1 cellular context compared by ENCODE assay signal in genomic region chr4:53186714-53187358, GRCh38.
TF ChIP-seq lines count a peak whose summit lies in the region.

No MANE protein-coding gene starts in this region.

TF ChIP-seq in K562, 482 proteins besides CTCF, POLR2A, EP300 and RAD21 (continued from another document and continues in another):
- TF ChIP-seq, protein P1, sequence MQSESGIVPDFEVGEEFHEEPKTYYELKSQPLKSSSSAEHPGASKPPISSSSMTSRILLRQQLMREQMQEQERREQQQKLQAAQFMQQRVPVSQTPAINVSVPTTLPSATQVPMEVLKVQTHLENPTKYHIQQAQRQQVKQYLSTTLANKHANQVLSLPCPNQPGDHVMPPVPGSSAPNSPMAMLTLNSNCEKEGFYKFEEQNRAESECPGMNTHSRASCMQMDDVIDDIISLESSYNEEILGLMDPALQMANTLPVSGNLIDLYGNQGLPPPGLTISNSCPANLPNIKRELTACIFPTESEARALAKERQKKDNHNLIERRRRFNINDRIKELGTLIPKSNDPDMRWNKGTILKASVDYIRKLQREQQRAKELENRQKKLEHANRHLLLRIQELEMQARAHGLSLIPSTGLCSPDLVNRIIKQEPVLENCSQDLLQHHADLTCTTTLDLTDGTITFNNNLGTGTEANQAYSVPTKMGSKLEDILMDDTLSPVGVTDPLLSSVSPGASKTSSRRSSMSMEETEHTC (IDR thresholded peaks at IDR 0.05): no peak
- TF ChIP-seq ZNF232 (CRISPR knock-in tag; IDR thresholded peaks at IDR 0.05) (no peak), ZNF778 (CRISPR knock-in tag; IDR thresholded peaks at IDR 0.05) (no peak), ARHGAP35 (IDR thresholded peaks at IDR 0.05; ENCODE audit: partially characterized antibody) (no peak), KLF6 (CRISPR knock-in tag; IDR thresholded peaks at IDR 0.05; ENCODE audit: borderline replicate concordance) (no peak), RBM15 (IDR thresholded peaks at IDR 0.05; ENCODE audit: insufficient read depth, low read length) (no peak), TGIF2 (CRISPR knock-in tag; IDR thresholded peaks at IDR 0.05) (no peak), SAP30 (IDR thresholded peaks at IDR 0.05; ENCODE audit: borderline replicate concordance, insufficient read depth, low read depth, low read length, poor library complexity, severe bottlenecking) (no peak), PHF8 (IDR thresholded peaks at IDR 0.05; ENCODE audit: borderline replicate concordance, low read length) (no peak), MLLT1 (IDR thresholded peaks at IDR 0.05) (no peak), BRF2 (IDR thresholded peaks at IDR 0.05; ENCODE audit: borderline replicate concordance, insufficient read depth, insufficient read length) (no peak), IRF1 (CRISPR knock-in tag; IDR thresholded peaks at IDR 0.05; ENCODE audit: borderline replicate concordance) (no peak), ZNF76 (CRISPR knock-in tag; IDR thresholded peaks at IDR 0.05; ENCODE audit: borderline replicate concordance) (no peak), IFI16 (CRISPR knock-in tag; IDR thresholded peaks at IDR 0.05) (no peak), ZNF57 (CRISPR knock-in tag; IDR thresholded peaks at IDR 0.05) (no peak), HNRNPK (IDR thresholded peaks at IDR 0.05; ENCODE audit: low read depth, low read length, poor library complexity, severe bottlenecking) (no peak), BCOR (IDR thresholded peaks at IDR 0.05) (peak; percentile 88; the same call in 1 of the 2 replicates), FOXA3 (CRISPR knock-in tag; conservative IDR thresholded peaks at IDR 0.05 in 1 of 2, IDR thresholded peaks at IDR 0.05 in 1 of 2) (0 out of 4 replicates have a peak, but pooled peaks of 1 of the 2 experiments have one; percentile 16), ILF3 (IDR thresholded peaks at IDR 0.05; ENCODE audit: borderline replicate concordance) (no peak), SMARCE1 (IDR thresholded peaks at IDR 0.05) (peak; percentile 62; the same call in 1 of the 2 replicates), TCF15 (CRISPR knock-in tag; IDR thresholded peaks at IDR 0.05) (no peak), TAF15 (IDR thresholded peaks at IDR 0.05; ENCODE audit: low read depth, low read length) (no peak), GATAD2B (IDR thresholded peaks at IDR 0.05; ENCODE audit: borderline replicate concordance) (no peak), DPF2 (IDR thresholded peaks at IDR 0.05) (peak; percentile 81), SNRNP70 (optimal IDR thresholded peaks at IDR 0.05; ENCODE audit: low read depth, low read length) (no peak), MAFG (tag; conservative IDR thresholded peaks at IDR 0.05) (peak; percentile 63), ZC3H8 (IDR thresholded peaks at IDR 0.05) (no peak), PYGO2 (tag; IDR thresholded peaks at IDR 0.05) (no peak), NR1H2 (CRISPR knock-in tag; IDR thresholded peaks at IDR 0.05) (no peak), GTF2E2 (tag; IDR thresholded peaks at IDR 0.05) (no peak), BDP1 (IDR thresholded peaks at IDR 0.05; ENCODE audit: insufficient read depth, insufficient read length) (no peak), TOE1 (IDR thresholded peaks at IDR 0.05; ENCODE audit: borderline replicate concordance) (no peak), TOE1 (CRISPR knock-in tag; IDR thresholded peaks at IDR 0.05; ENCODE audit: borderline replicate concordance, low read depth) (no peak), ZBTB2 (IDR thresholded peaks at IDR 0.05) (no peak), NCOA4 (IDR thresholded peaks at IDR 0.05; ENCODE audit: partially characterized antibody) (no peak)
- TF ChIP-seq, protein P2, sequence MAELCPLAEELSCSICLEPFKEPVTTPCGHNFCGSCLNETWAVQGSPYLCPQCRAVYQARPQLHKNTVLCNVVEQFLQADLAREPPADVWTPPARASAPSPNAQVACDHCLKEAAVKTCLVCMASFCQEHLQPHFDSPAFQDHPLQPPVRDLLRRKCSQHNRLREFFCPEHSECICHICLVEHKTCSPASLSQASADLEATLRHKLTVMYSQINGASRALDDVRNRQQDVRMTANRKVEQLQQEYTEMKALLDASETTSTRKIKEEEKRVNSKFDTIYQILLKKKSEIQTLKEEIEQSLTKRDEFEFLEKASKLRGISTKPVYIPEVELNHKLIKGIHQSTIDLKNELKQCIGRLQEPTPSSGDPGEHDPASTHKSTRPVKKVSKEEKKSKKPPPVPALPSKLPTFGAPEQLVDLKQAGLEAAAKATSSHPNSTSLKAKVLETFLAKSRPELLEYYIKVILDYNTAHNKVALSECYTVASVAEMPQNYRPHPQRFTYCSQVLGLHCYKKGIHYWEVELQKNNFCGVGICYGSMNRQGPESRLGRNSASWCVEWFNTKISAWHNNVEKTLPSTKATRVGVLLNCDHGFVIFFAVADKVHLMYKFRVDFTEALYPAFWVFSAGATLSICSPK (IDR thresholded peaks at IDR 0.05; ENCODE audit: borderline replicate concordance): no peak
- TF ChIP-seq, protein P3, sequence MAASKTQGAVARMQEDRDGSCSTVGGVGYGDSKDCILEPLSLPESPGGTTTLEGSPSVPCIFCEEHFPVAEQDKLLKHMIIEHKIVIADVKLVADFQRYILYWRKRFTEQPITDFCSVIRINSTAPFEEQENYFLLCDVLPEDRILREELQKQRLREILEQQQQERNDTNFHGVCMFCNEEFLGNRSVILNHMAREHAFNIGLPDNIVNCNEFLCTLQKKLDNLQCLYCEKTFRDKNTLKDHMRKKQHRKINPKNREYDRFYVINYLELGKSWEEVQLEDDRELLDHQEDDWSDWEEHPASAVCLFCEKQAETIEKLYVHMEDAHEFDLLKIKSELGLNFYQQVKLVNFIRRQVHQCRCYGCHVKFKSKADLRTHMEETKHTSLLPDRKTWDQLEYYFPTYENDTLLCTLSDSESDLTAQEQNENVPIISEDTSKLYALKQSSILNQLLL (CRISPR knock-in tag; IDR thresholded peaks at IDR 0.05; ENCODE audit: borderline replicate concordance): no peak
- TF ChIP-seq, protein P4, sequence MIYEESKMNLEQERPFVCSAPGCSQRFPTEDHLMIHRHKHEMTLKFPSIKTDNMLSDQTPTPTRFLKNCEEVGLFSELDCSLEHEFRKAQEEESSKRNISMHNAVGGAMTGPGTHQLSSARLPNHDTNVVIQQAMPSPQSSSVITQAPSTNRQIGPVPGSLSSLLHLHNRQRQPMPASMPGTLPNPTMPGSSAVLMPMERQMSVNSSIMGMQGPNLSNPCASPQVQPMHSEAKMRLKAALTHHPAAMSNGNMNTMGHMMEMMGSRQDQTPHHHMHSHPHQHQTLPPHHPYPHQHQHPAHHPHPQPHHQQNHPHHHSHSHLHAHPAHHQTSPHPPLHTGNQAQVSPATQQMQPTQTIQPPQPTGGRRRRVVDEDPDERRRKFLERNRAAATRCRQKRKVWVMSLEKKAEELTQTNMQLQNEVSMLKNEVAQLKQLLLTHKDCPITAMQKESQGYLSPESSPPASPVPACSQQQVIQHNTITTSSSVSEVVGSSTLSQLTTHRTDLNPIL (CRISPR knock-in tag; IDR thresholded peaks at IDR 0.05): no peak
- TF ChIP-seq, protein P5, sequence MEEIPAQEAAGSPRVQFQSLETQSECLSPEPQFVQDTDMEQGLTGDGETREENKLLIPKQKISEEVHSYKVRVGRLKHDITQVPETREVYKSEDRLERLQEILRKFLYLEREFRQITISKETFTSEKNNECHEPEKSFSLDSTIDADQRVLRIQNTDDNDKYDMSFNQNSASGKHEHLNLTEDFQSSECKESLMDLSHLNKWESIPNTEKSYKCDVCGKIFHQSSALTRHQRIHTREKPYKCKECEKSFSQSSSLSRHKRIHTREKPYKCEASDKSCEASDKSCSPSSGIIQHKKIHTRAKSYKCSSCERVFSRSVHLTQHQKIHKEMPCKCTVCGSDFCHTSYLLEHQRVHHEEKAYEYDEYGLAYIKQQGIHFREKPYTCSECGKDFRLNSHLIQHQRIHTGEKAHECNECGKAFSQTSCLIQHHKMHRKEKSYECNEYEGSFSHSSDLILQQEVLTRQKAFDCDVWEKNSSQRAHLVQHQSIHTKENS (CRISPR knock-in tag; IDR thresholded peaks at IDR 0.05): no peak
- TF ChIP-seq, protein P6, sequence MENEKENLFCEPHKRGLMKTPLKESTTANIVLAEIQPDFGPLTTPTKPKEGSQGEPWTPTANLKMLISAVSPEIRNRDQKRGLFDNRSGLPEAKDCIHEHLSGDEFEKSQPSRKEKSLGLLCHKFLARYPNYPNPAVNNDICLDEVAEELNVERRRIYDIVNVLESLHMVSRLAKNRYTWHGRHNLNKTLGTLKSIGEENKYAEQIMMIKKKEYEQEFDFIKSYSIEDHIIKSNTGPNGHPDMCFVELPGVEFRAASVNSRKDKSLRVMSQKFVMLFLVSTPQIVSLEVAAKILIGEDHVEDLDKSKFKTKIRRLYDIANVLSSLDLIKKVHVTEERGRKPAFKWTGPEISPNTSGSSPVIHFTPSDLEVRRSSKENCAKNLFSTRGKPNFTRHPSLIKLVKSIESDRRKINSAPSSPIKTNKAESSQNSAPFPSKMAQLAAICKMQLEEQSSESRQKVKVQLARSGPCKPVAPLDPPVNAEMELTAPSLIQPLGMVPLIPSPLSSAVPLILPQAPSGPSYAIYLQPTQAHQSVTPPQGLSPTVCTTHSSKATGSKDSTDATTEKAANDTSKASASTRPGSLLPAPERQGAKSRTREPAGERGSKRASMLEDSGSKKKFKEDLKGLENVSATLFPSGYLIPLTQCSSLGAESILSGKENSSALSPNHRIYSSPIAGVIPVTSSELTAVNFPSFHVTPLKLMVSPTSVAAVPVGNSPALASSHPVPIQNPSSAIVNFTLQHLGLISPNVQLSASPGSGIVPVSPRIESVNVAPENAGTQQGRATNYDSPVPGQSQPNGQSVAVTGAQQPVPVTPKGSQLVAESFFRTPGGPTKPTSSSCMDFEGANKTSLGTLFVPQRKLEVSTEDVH (IDR thresholded peaks at IDR 0.05; ENCODE audit: low read depth, partially characterized antibody): no peak
- TF ChIP-seq, protein P7, sequence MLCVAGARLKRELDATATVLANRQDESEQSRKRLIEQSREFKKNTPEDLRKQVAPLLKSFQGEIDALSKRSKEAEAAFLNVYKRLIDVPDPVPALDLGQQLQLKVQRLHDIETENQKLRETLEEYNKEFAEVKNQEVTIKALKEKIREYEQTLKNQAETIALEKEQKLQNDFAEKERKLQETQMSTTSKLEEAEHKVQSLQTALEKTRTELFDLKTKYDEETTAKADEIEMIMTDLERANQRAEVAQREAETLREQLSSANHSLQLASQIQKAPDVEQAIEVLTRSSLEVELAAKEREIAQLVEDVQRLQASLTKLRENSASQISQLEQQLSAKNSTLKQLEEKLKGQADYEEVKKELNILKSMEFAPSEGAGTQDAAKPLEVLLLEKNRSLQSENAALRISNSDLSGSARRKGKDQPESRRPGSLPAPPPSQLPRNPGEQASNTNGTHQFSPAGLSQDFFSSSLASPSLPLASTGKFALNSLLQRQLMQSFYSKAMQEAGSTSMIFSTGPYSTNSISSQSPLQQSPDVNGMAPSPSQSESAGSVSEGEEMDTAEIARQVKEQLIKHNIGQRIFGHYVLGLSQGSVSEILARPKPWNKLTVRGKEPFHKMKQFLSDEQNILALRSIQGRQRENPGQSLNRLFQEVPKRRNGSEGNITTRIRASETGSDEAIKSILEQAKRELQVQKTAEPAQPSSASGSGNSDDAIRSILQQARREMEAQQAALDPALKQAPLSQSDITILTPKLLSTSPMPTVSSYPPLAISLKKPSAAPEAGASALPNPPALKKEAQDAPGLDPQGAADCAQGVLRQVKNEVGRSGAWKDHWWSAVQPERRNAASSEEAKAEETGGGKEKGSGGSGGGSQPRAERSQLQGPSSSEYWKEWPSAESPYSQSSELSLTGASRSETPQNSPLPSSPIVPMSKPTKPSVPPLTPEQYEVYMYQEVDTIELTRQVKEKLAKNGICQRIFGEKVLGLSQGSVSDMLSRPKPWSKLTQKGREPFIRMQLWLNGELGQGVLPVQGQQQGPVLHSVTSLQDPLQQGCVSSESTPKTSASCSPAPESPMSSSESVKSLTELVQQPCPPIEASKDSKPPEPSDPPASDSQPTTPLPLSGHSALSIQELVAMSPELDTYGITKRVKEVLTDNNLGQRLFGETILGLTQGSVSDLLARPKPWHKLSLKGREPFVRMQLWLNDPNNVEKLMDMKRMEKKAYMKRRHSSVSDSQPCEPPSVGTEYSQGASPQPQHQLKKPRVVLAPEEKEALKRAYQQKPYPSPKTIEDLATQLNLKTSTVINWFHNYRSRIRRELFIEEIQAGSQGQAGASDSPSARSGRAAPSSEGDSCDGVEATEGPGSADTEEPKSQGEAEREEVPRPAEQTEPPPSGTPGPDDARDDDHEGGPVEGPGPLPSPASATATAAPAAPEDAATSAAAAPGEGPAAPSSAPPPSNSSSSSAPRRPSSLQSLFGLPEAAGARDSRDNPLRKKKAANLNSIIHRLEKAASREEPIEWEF (CRISPR knock-in tag; IDR thresholded peaks at IDR 0.05): no peak
